In genomic region chr5:137836997-137837396, GRCh38 we compare ENCODE assay signal across 12 cellular contexts. TPM values are rescaled to one million over a fixed set of nuclear protein-coding genes. Genes with fewer than 3 reads are reported as not detected.
A peak's percentile ranks its signal among the peaks of the same experiment; 100 is the strongest.
DNase-seq lines count a peak whose midpoint lies in the region; ATAC-seq, FAIRE-seq and TF ChIP-seq lines count a peak whose summit lies in the region.
"Had no signal": no experiment of that assay in that cellular context is flagged by ENCODE, and none has a peak within 500 bp of the region (broad histone marks: within the 10 kb centered on the region; RNA-seq: fewer than 3 reads in every experiment).

No MANE protein-coding gene starts in this region.

- peaks cover 57% of the 10 kb centered on the region for H3K4me1 Mint-ChIP-seq in nephron
- H3K4me1 Mint-ChIP-seq: activated naive CD8-positive, alpha-beta T cell treated with anti-CD3 and anti-CD28 coated beads, Interleukin-2, amount 10 ng/mL, durations not matched to agents 7 days and 5 days had no signal

- FAIRE-seq in HTR-8/SVneo (lab: Jason Lieb, UNC) = no peak

- no peaks in the 10 kb centered on the region for H3K9me3 Mint-ChIP-seq in nephron
- H3K9me3 Mint-ChIP-seq: activated naive CD8-positive, alpha-beta T cell treated with anti-CD3 and anti-CD28 coated beads, Interleukin-2, amount 10 ng/mL, durations not matched to agents 7 days and 5 days had no signal

- no peaks in the 10 kb centered on the region for H3K36me3 ChIP-seq in aorta (ENCODE audit: control insufficient read depth in 1 of 2, insufficient read depth in 2 of 2, low read length in 1 of 2)

- no peak overlapping the region for H3K4me3 ChIP-seq in aorta (ENCODE audit: low read length in 2 of 2)

- DNase-seq in Right ventricle myocardium inferior (ENCODE audit: missing footprints) (no peak), cardiac septum (ENCODE audit: low spot score) (no peak), fibroblast of peridontal ligament (ENCODE audit: extremely low read depth) (peak; percentile 14), aorta (no peak), AG20443 (ENCODE audit: low spot score) (no peak), SKM-1 treated with dmso at 0.1 percent for 144 hours (lab: John Stamatoyannopoulos, UW; ENCODE audit: unreplicated experiment) (no peak), HTR-8/SVneo (ENCODE audit: insufficient read length, low spot score) (no peak)
- DNase-seq: activated naive CD8-positive, alpha-beta T cell treated with anti-CD3 and anti-CD28 coated beads, Interleukin-2, amount 10 ng/mL, durations not matched to agents 7 days and 5 days; NCI-H446 had no signal

- TF ChIP-seq CTCF in nephron (IDR thresholded peaks at IDR 0.05; ENCODE audit: unreplicated experiment in 3 of 3) = no peak

- peak overlapping the region in 1 of 2 donors; percentile 87 for H3K27ac ChIP-seq in aorta (ENCODE audit: low read depth in 1 of 2, low read length in 2 of 2)

- ATAC-seq in Right ventricle myocardium inferior (peak; percentile 88), aorta (ENCODE audit: low FRiP score) (peak; percentile 52)

- H3K27me3 Mint-ChIP-seq in nephron (ENCODE audit: low read depth) = peaks cover 3% of the 10 kb centered on the region
- H3K27me3 Mint-ChIP-seq: activated naive CD8-positive, alpha-beta T cell treated with anti-CD3 and anti-CD28 coated beads, Interleukin-2, amount 10 ng/mL, durations not matched to agents 7 days and 5 days had no signal

- intact Hi-C loops in Right ventricle myocardium inferior (cut with DNase I) (loop anchor here (2.0 to 5.0 kb wide), 2 partner anchors 35 to 52 kb away; partner anchors contain the start of gene PKD2L2), cardiac septum (cut with DNase I) (loop anchor here (1.0 to 2.0 kb wide), 2 partner anchors 9 to 44 kb away; no protein-coding TSS in a partner anchor), aorta (cut with DNase I) (loop anchor here (5.0 kb wide), 3 partner anchors 45 to 160 kb away; partner anchors contain the start of gene PKD2L2 (in 1 of the 2))

- peak overlapping the region; percentile 45 to 55 (median 49) for H3K27ac Mint-ChIP-seq in nephron
- H3K27ac Mint-ChIP-seq: activated naive CD8-positive, alpha-beta T cell treated with anti-CD3 and anti-CD28 coated beads, Interleukin-2, amount 10 ng/mL, durations not matched to agents 7 days and 5 days had no signal

- peak overlapping the region in 1 of 3 experiments; percentile 80 for H3K4me3 Mint-ChIP-seq in nephron
- H3K4me3 Mint-ChIP-seq: activated naive CD8-positive, alpha-beta T cell treated with anti-CD3 and anti-CD28 coated beads, Interleukin-2, amount 10 ng/mL, durations not matched to agents 7 days and 5 days had no signal

- H3K27me3 ChIP-seq in aorta (ENCODE audit: control insufficient read depth in 1 of 2, insufficient read depth in 2 of 2, low read length in 1 of 2) = no peaks in the 10 kb centered on the region

- H3K36me3 Mint-ChIP-seq in nephron (ENCODE audit: low read depth) = no peaks in the 10 kb centered on the region
- H3K36me3 Mint-ChIP-seq: activated naive CD8-positive, alpha-beta T cell treated with anti-CD3 and anti-CD28 coated beads, Interleukin-2, amount 10 ng/mL, durations not matched to agents 7 days and 5 days had no signal

- no peaks in the 10 kb centered on the region for H3K9me3 ChIP-seq in aorta (ENCODE audit: control insufficient read depth, low read length)

- H3K4me1 ChIP-seq in aorta (ENCODE audit: control insufficient read depth in 1 of 2, insufficient read depth in 2 of 2, low read length in 2 of 2) = peaks cover 2 to 3% of the 10 kb centered on the region in 2 donors

RNA-seq across cellular contexts. Expression of gene MYOT, which starts 30.7 kb away (rescaled TPM):
- 22.4 TPM for total RNA-seq in Right ventricle myocardium inferior
- total RNA-seq in cardiac septum = 38.9 TPM
- 1 to 10 TPM; 4.0 to 7.1 TPM for total RNA-seq in aorta
- polyA plus RNA-seq in aorta = 1 to 10 TPM in 1 of 2 donors, under 1 TPM in 1; 0.26 to 6.3 TPM
- total RNA-seq: A673; activated naive CD8-positive, alpha-beta T cell treated with anti-CD3 and anti-CD28 coated beads, Interleukin-2, amount 10 ng/mL, durations not matched to agents 7 days and 5 days had no signal

RNA-seq across cellular contexts. Expression of gene PKD2L2, which starts 52.3 kb away (rescaled TPM):
- total RNA-seq in Right ventricle myocardium inferior (0.81 TPM), cardiac septum (0.62 TPM), aorta (not detected)
- polyA plus RNA-seq in aorta = not detected
- total RNA-seq: A673; activated naive CD8-positive, alpha-beta T cell treated with anti-CD3 and anti-CD28 coated beads, Interleukin-2, amount 10 ng/mL, durations not matched to agents 7 days and 5 days; ureter had no signal
